ENCODE assay signal across 11 cellular contexts in genomic region chr22:41672780-41673509, GRCh38. TPM values are rescaled to one million over a fixed set of nuclear protein-coding genes. Genes with fewer than 3 reads are reported as not detected.
A peak's percentile ranks its signal among the peaks of the same experiment; 100 is the strongest.
DNase-seq lines count a peak whose midpoint lies in the region; ATAC-seq and TF ChIP-seq lines count a peak whose summit lies in the region.
"Had no signal": no experiment of that assay in that cellular context is flagged by ENCODE, and none has a peak within 500 bp of the region (broad histone marks: within the 10 kb centered on the region; RNA-seq: fewer than 3 reads in every experiment).

No MANE protein-coding gene starts in this region.

- H3K4me1 Mint-ChIP-seq in stimulated activated naive B cell treated with anti-CD40 and anti-IgM and Interleukin-4, amounts not matched to agents 10 μg/mL and 1 μg/mL and 100 μg/mL, for 72 hours = peaks cover 9 to 21% of the 10 kb centered on the region in 2 donors
- H3K4me1 Mint-ChIP-seq in CD14-positive monocyte = no peaks in the 10 kb centered on the region

- peak overlapping the region; percentile 9 for H3K27ac Mint-ChIP-seq in stimulated activated naive B cell treated with anti-CD40 and anti-IgM and Interleukin-4, amounts not matched to agents 10 μg/mL and 1 μg/mL and 100 μg/mL, for 72 hours
- peak overlapping the region in 2 of 7 donors; percentile 30 to 50 for H3K27ac Mint-ChIP-seq in CD14-positive monocyte

- POLR2A ChIA-PET in Panc1 (lab: Charles Lee) = no interaction called here

- peaks cover 6% of the 10 kb centered on the region for H3K4me1 ChIP-seq in cardiac muscle cell (ENCODE audit: low read depth)
- peaks cover 27% of the 10 kb centered on the region for H3K4me1 ChIP-seq in Panc1 (ENCODE audit: control insufficient read depth, insufficient read depth, low read length)
- H3K4me1 ChIP-seq in fibroblast of lung (ENCODE audit: control insufficient read depth, extremely low read depth, insufficient read depth, low read length) = peaks cover 10% of the 10 kb centered on the region

- H3K4me3 Mint-ChIP-seq in stimulated activated naive B cell treated with anti-CD40 and anti-IgM and Interleukin-4, amounts not matched to agents 10 μg/mL and 1 μg/mL and 100 μg/mL, for 72 hours = no peak overlapping the region
- no peak overlapping the region for H3K4me3 Mint-ChIP-seq in CD14-positive monocyte

- CTCF ChIA-PET in Panc1 (lab: Charles Lee) = interaction anchor here (0.7 kb wide), 1 partner anchor 269 kb away, joined by 12 read pairs; no protein-coding TSS in a partner anchor

- H3K27me3 ChIP-seq in cardiac muscle cell (no peaks in the 10 kb centered on the region), Panc1 (ENCODE audit: control insufficient read depth, insufficient read depth, low read length) (no peaks in the 10 kb centered on the region), fibroblast of lung (ENCODE audit: control insufficient read depth, insufficient read depth, low read length) (no peaks in the 10 kb centered on the region)
- H3K27me3 ChIP-seq: left lung had no signal

- DNase-seq in cardiac muscle cell (ENCODE audit: low read depth in 1 of 2, low spot score in 1 of 2) (no peak), Right ventricle myocardium superior (no peak), Panc1 (ENCODE audit: low read depth, low spot score) (peak; percentile 38), fibroblast of lung (ENCODE audit: low read depth in 2 of 2) (no peak), CD14-positive monocyte (ENCODE audit: low spot score) (no peak), NCI-H2107 (lab: John Stamatoyannopoulos, UW) (no peak)
- no peak for DNase-seq in stimulated activated naive B cell treated with anti-CD40 and anti-IgM and Interleukin-4, amounts not matched to agents 10 μg/mL and 1 μg/mL and 100 μg/mL, for 72 hours
- DNase-seq: left lung, NCI-H2171 treated with DMSO at 0.1 percent for 48 hours had no signal

- peak; percentile 43 for TF ChIP-seq CTCF in cardiac muscle cell (IDR thresholded peaks at IDR 0.05; ENCODE audit: low read depth, low read length)
- TF ChIP-seq CTCF in Panc1 (IDR thresholded peaks at IDR 0.05) = peak; percentile 86
- peak; percentile 25 to 30 for TF ChIP-seq CTCF in fibroblast of lung (conservative IDR thresholded peaks at IDR 0.05 in 1 of 2, IDR thresholded peaks at IDR 0.05 in 1 of 2; ENCODE audit: low read depth in 1 of 2, low read length in 2 of 2)
- TF ChIP-seq CTCF in CD14-positive monocyte (IDR thresholded peaks at IDR 0.05) = no peak

- peaks cover 4% of the 10 kb centered on the region for H3K79me2 ChIP-seq in fibroblast of lung (ENCODE audit: control insufficient read depth, insufficient read depth, low read length)

- no peak overlapping the region for H2AFZ ChIP-seq in fibroblast of lung (ENCODE audit: low read length)

- H3K4me3 ChIP-seq in cardiac muscle cell = no peak overlapping the region
- H3K4me3 ChIP-seq in Panc1 (ENCODE audit: low read depth in 2 of 2, low read length in 2 of 2) = no peak overlapping the region
- H3K4me3 ChIP-seq in fibroblast of lung (replicated peaks in 1 of 4; ENCODE audit: control extremely low read depth in 1 of 4, insufficient read depth in 1 of 4, low read depth in 3 of 4, low read length in 4 of 4) = no peak overlapping the region
- H3K4me3 ChIP-seq: left lung had no signal

- no peaks in the 10 kb centered on the region for H4K20me1 ChIP-seq in fibroblast of lung (ENCODE audit: control insufficient read depth, extremely low read depth, insufficient read depth, low read length)

- intact Hi-C loops in Right ventricle myocardium superior (cut with DNase I) = no loop called here
- intact Hi-C loops in Panc1 (cut with micrococcal nuclease; ENCODE audit: unreplicated experiment) = no loop called here
- intact Hi-C loops in CD14-positive monocyte (cut with micrococcal nuclease) = no loop called here

- no TSS peak for BruUV-seq in Panc1 (replicated peaks; lab: Mats Ljungman, UMichigan)

- no peak for ATAC-seq in Right ventricle myocardium superior (ENCODE audit: poor library complexity)
- peak; percentile 55 for ATAC-seq in Panc1
- ATAC-seq in stimulated activated naive B cell treated with anti-CD40 and anti-IgM and Interleukin-4, amounts not matched to agents 10 μg/mL and 1 μg/mL and 100 μg/mL, for 72 hours (replicated peaks) = no peak
- ATAC-seq in GM21717 (IDR thresholded peaks at IDR 0.05; ENCODE audit: unreplicated experiment) = no peak

- H3K9ac ChIP-seq in fibroblast of lung (ENCODE audit: insufficient read depth, low read length) = no peak overlapping the region

- H3K9me3 Mint-ChIP-seq in stimulated activated naive B cell treated with anti-CD40 and anti-IgM and Interleukin-4, amounts not matched to agents 10 μg/mL and 1 μg/mL and 100 μg/mL, for 72 hours = no peaks in the 10 kb centered on the region
- no peaks in the 10 kb centered on the region for H3K9me3 Mint-ChIP-seq in CD14-positive monocyte

- H3K36me3 Mint-ChIP-seq in stimulated activated naive B cell treated with anti-CD40 and anti-IgM and Interleukin-4, amounts not matched to agents 10 μg/mL and 1 μg/mL and 100 μg/mL, for 72 hours = peaks cover 27 to 58% of the 10 kb centered on the region in 2 donors
- H3K36me3 Mint-ChIP-seq in CD14-positive monocyte = peaks cover 36 to 61% of the 10 kb centered on the region in 2 donors

- no peak overlapping the region for H3K4me2 ChIP-seq in fibroblast of lung (ENCODE audit: extremely low read depth, insufficient read depth, low read length)

- H3K9me3 ChIP-seq in cardiac muscle cell (ENCODE audit: low read depth) (no peaks in the 10 kb centered on the region), Panc1 (ENCODE audit: control insufficient read depth, insufficient read depth, low read depth, low read length) (no peaks in the 10 kb centered on the region), fibroblast of lung (ENCODE audit: control insufficient read depth, insufficient read depth, low read depth, low read length) (no peaks in the 10 kb centered on the region)
- H3K9me3 ChIP-seq: left lung had no signal

- H3K27ac ChIP-seq in cardiac muscle cell (no peak overlapping the region), Panc1 (ENCODE audit: low read length) (peak overlapping the region; percentile 70), fibroblast of lung (ENCODE audit: insufficient read depth, low read length) (no peak overlapping the region)
- H3K27ac ChIP-seq: HL-60, left lung had no signal

- H3K27me3 Mint-ChIP-seq in stimulated activated naive B cell treated with anti-CD40 and anti-IgM and Interleukin-4, amounts not matched to agents 10 μg/mL and 1 μg/mL and 100 μg/mL, for 72 hours = no peaks in the 10 kb centered on the region
- H3K27me3 Mint-ChIP-seq in CD14-positive monocyte (ENCODE audit: low read depth in 3 of 3) = no peaks in the 10 kb centered on the region

- H3K36me3 ChIP-seq in cardiac muscle cell (peaks cover 2% of the 10 kb centered on the region), Panc1 (ENCODE audit: control insufficient read depth, insufficient read depth, low read length) (no peaks in the 10 kb centered on the region), fibroblast of lung (ENCODE audit: control insufficient read depth, insufficient read depth, low read length) (peaks cover 7% of the 10 kb centered on the region)

- in situ Hi-C loops in Panc1 (cut with HindIII; ENCODE audit: low pct_unique_long_range_greater_than_20kb, low sequenced_read_pairs) = no loop called here

RNA-seq across cellular contexts. Expression of gene SNU13, which starts 15.7 kb away (rescaled TPM):
- total RNA-seq in cardiac muscle cell = 112 and 149 TPM in 2 replicates
- polyA plus RNA-seq in cardiac muscle cell = 246 and 273 TPM in 2 replicates
- 193 TPM for total RNA-seq in Right ventricle myocardium superior
- 113 TPM for total RNA-seq in Panc1 (2021; ENCODE audit: unreplicated experiment)
- 161 TPM for polyA plus RNA-seq in Panc1 (2012; ENCODE audit: insufficient read length)
- 61.6 and 67.5 TPM in 2 replicates for total RNA-seq in fibroblast of lung
- 164 and 230 TPM in 2 replicates for polyA plus RNA-seq in fibroblast of lung
- polyA plus RNA-seq in fibroblast of lung (2012) = 136 and 191 TPM in 2 replicates
- polyA minus RNA-seq in fibroblast of lung (ENCODE audit: low replicate concordance) = 119 and 235 TPM in 2 replicates
- polyA plus RNA-seq in CD14-positive monocyte = 100 to 1,000 TPM; 168 TPM

RNA-seq across cellular contexts. Expression of gene MEI1, which starts 26.4 kb away (rescaled TPM):
- total RNA-seq in cardiac muscle cell = 1.1 and 17.8 TPM in 2 replicates
- 3.3 and 5.6 TPM in 2 replicates for polyA plus RNA-seq in cardiac muscle cell
- total RNA-seq in Right ventricle myocardium superior = not detected
- 0.18 TPM for total RNA-seq in Panc1 (2021; ENCODE audit: unreplicated experiment)
- polyA plus RNA-seq in Panc1 (2012; ENCODE audit: insufficient read length) = not detected
- 0.26 and 0.33 TPM in 2 replicates for total RNA-seq in fibroblast of lung
- polyA plus RNA-seq in fibroblast of lung = 0.75 and 4.3 TPM in 2 replicates
- polyA plus RNA-seq in fibroblast of lung (2012) = 0.76 and 2.5 TPM in 2 replicates
- 0.51 and 1.2 TPM in 2 replicates for polyA minus RNA-seq in fibroblast of lung (ENCODE audit: low replicate concordance)
- polyA plus RNA-seq in CD14-positive monocyte = 10 to 100 TPM; 37.0 to 40.0 TPM

RNA-seq across cellular contexts. Expression of gene XRCC6, which starts 51.9 kb away (rescaled TPM):
- 250 and 283 TPM in 2 replicates for total RNA-seq in cardiac muscle cell
- 423 and 442 TPM in 2 replicates for polyA plus RNA-seq in cardiac muscle cell
- 143 TPM for total RNA-seq in Right ventricle myocardium superior
- 287 TPM for total RNA-seq in Panc1 (2021; ENCODE audit: unreplicated experiment)
- polyA plus RNA-seq in Panc1 (2012; ENCODE audit: insufficient read length) = 246 TPM
- 268 and 282 TPM in 2 replicates for total RNA-seq in fibroblast of lung
- 183 and 280 TPM in 2 replicates for polyA plus RNA-seq in fibroblast of lung
- polyA plus RNA-seq in fibroblast of lung (2012) = 282 and 405 TPM in 2 replicates
- polyA minus RNA-seq in fibroblast of lung (ENCODE audit: low replicate concordance) = 125 and 199 TPM in 2 replicates
- 100 to 1,000 TPM; 267 to 286 TPM for polyA plus RNA-seq in CD14-positive monocyte

RNA-seq across cellular contexts. Expression of gene DESI1, which starts 52.1 kb away (rescaled TPM):
- total RNA-seq in cardiac muscle cell = 34.2 and 43.2 TPM in 2 replicates
- polyA plus RNA-seq in cardiac muscle cell = 27.3 and 27.6 TPM in 2 replicates
- 38.4 TPM for total RNA-seq in Right ventricle myocardium superior
- 33.5 TPM for total RNA-seq in Panc1 (2021; ENCODE audit: unreplicated experiment)
- polyA plus RNA-seq in Panc1 (2012; ENCODE audit: insufficient read length) = 14.9 TPM
- 8.0 and 11.9 TPM in 2 replicates for total RNA-seq in fibroblast of lung
- 22.4 and 22.6 TPM in 2 replicates for polyA plus RNA-seq in fibroblast of lung
- polyA plus RNA-seq in fibroblast of lung (2012) = 20.7 and 23.9 TPM in 2 replicates
- polyA minus RNA-seq in fibroblast of lung (ENCODE audit: low replicate concordance) = 37.0 and 45.6 TPM in 2 replicates
- 10 to 100 TPM; 15.8 to 33.7 TPM for polyA plus RNA-seq in CD14-positive monocyte
